In the genomic region with DNA sequence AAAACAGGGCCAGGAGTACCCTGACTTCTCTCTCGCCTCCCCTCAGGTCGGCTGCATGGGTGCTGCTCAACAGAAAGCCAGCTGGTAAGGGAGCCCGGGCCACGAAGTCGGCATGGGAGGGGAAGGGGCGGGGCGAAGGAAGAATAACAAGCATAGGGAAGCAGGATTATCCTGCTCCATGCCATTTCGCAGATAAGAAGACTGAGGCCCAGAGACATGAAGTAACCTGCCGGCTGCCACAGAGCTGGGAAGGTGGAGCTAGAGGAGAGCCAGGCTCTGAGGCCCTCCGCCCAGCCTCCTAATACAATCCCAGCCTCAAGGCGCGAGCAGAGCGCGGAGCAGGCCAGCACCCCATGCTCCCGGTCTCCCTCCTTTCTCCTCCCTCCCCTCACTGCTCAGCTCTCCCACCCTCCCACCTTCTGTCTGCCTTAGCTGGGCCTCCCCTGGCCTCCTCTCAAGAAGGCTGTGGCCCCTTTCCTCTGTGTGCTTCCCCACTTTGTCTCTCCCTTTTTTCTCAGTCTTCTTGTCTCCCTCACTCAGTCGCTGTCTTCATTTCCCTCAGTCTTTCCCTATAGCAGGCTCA, we compare ENCODE assay signal across 9 cellular contexts.
DNase-seq lines count a peak whose midpoint lies in the region; TF ChIP-seq lines count a peak whose summit lies in the region.
"Had no signal": no experiment of that assay in that cellular context is flagged by ENCODE, and none has a peak within 500 bp of the region (broad histone marks: within the 10 kb centered on the region; RNA-seq: fewer than 3 reads in every experiment).

No MANE protein-coding gene starts in this region.

- peak overlapping the region; percentile 46; the same call in 1 of the 2 replicates for H3K4me2 ChIP-seq in KMS-11

- H3K9ac ChIP-seq in KMS-11: no peak overlapping the region
- H3K9ac ChIP-seq in mucosa of rectum (ENCODE audit: low read depth in 1 of 2, low read length in 2 of 2): peak overlapping the region; percentile 32 to 36

- H3K27ac ChIP-seq in KMS-11 (no peak overlapping the region), mucosa of rectum (ENCODE audit: low read depth in 2 of 2, low read length in 2 of 2) (peak overlapping the region; percentile 31 to 61)

- H3K4me1 Mint-ChIP-seq in T-helper 1 cell treated with Interleukin-12 subunit alpha and Interleukin-12 subunit beta and Interleukin-4 antibody, amounts not matched to agents 30 μg/mL and 1 μg/mL, for 36 hours (ENCODE audit: low read depth): peaks cover 16% of the 10 kb centered on the region

- peak overlapping the region; percentile 54; the same call in 1 of the 2 replicates for H2AFZ ChIP-seq in KMS-11 (ENCODE audit: low read depth)

- H3K27me3 ChIP-seq in KMS-11 (ENCODE audit: insufficient read depth, low read depth) (no peaks in the 10 kb centered on the region), mucosa of rectum (ENCODE audit: control insufficient read depth in 2 of 2, insufficient read depth in 2 of 2, low read length in 2 of 2) (no peaks in the 10 kb centered on the region)
- H3K27me3 ChIP-seq: cardiac muscle cell had no signal

- H3K4me1 ChIP-seq in KMS-11 (ENCODE audit: low read depth, poor library complexity, severe bottlenecking): peaks cover 6% of the 10 kb centered on the region
- H3K4me1 ChIP-seq in mucosa of rectum (ENCODE audit: control insufficient read depth in 2 of 2, insufficient read depth in 2 of 2, low read length in 2 of 2): peaks cover 11 to 12% of the 10 kb centered on the region in 2 donors

- H3K79me2 ChIP-seq in KMS-11 (ENCODE audit: insufficient read depth, low read depth): no peaks in the 10 kb centered on the region

- no peaks in the 10 kb centered on the region for H3K9me3 Mint-ChIP-seq in T-helper 1 cell treated with Interleukin-12 subunit alpha and Interleukin-12 subunit beta and Interleukin-4 antibody, amounts not matched to agents 30 μg/mL and 1 μg/mL, for 36 hours

- H3K4me3 ChIP-seq in KMS-11 (IDR thresholded peaks at IDR 0.05; ENCODE audit: insufficient read depth, low read depth, low read length): no peak overlapping the region
- peak overlapping the region; percentile 65 for H3K4me3 ChIP-seq in choroid plexus epithelial cell (ENCODE audit: low read depth, low read length)
- peak overlapping the region; percentile 44 to 62 for H3K4me3 ChIP-seq in mucosa of rectum (ENCODE audit: low read length in 2 of 2)

- H3K36me3 ChIP-seq in KMS-11 (ENCODE audit: insufficient read depth): no peaks in the 10 kb centered on the region
- H3K36me3 ChIP-seq in mucosa of rectum (ENCODE audit: control insufficient read depth in 2 of 2, insufficient read depth in 2 of 2, low read length in 2 of 2): no peaks in the 10 kb centered on the region
- H3K36me3 ChIP-seq: cardiac muscle cell had no signal

- no peaks in the 10 kb centered on the region for H4K20me1 ChIP-seq in KMS-11 (ENCODE audit: insufficient read depth)

- no peaks in the 10 kb centered on the region for H3K9me3 ChIP-seq in mucosa of rectum (ENCODE audit: control insufficient read depth in 2 of 2, low read length in 2 of 2)

- H3K36me3 Mint-ChIP-seq in T-helper 1 cell treated with Interleukin-12 subunit alpha and Interleukin-12 subunit beta and Interleukin-4 antibody, amounts not matched to agents 30 μg/mL and 1 μg/mL, for 36 hours (ENCODE audit: low read depth): no peaks in the 10 kb centered on the region

- peak overlapping the region; percentile 49 for H3K4me3 Mint-ChIP-seq in T-helper 1 cell treated with Interleukin-12 subunit alpha and Interleukin-12 subunit beta and Interleukin-4 antibody, amounts not matched to agents 30 μg/mL and 1 μg/mL, for 36 hours

- DNase-seq in T-helper 1 cell: no peak
- DNase-seq in choroid plexus epithelial cell (ENCODE audit: low read depth): no peak
- DNase-seq in NK-92 treated with Interleukin-12 subunit alpha and Interleukin-12 subunit beta, amount 100 ng/mL, for 24 hours (lab: John Stamatoyannopoulos, UW): no peak
- DNase-seq in NCI-H1417 treated with DMSO at 0.1 percent for 48 hours (lab: John Stamatoyannopoulos, UW): no peak
- no peak for DNase-seq in hippocampal formation (lab: John Stamatoyannopoulos, UW)

- peaks cover 4% of the 10 kb centered on the region for H3K27me3 Mint-ChIP-seq in T-helper 1 cell treated with Interleukin-12 subunit alpha and Interleukin-12 subunit beta and Interleukin-4 antibody, amounts not matched to agents 30 μg/mL and 1 μg/mL, for 36 hours (ENCODE audit: low read depth)

- no peak for TF ChIP-seq CTCF in KMS-11 (conservative IDR thresholded peaks at IDR 0.05; ENCODE audit: low read depth, low read length)
- TF ChIP-seq CTCF in choroid plexus epithelial cell (conservative IDR thresholded peaks at IDR 0.05; ENCODE audit: low read depth, low read length): no peak

- peak overlapping the region; percentile 77 for H3K27ac Mint-ChIP-seq in T-helper 1 cell treated with Interleukin-12 subunit alpha and Interleukin-12 subunit beta and Interleukin-4 antibody, amounts not matched to agents 30 μg/mL and 1 μg/mL, for 36 hours
